9 cellular contexts compared by ENCODE assay signal in the genomic region with DNA sequence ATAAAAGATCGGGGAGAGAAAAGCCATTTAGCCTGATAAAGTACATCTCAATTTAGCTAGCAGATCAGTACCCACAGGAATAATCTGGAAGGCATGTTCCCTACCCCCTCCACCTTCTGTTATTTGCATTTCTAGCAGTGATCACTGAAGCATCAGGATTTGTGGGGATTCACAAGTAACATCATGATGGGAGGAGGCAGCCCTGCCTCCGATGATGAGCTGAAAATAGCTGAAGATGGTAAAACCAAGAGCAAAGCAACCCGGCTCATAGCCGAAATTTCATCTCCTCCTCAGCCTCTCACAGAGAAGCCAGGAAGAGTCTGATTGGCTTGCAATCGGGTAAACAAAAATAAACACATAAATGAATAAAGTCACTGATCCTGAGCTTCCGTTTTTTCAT. TPM values are rescaled to one million over a fixed set of nuclear protein-coding genes. Genes with fewer than 3 reads are reported as not detected.
DNase-seq lines count a peak whose midpoint lies in the region; ATAC-seq, FAIRE-seq and TF ChIP-seq lines count a peak whose summit lies in the region.
"Had no signal": no experiment of that assay in that cellular context is flagged by ENCODE, and none has a peak within 500 bp of the region (broad histone marks: within the 10 kb centered on the region; RNA-seq: fewer than 3 reads in every experiment).

No MANE protein-coding gene starts in this region.

- no peaks in the 10 kb centered on the region for H3K9me2 ChIP-seq in neural cell (ENCODE audit: insufficient read depth, low read length)
- H3K9me2 ChIP-seq in Karpas-422 (replicated peaks; ENCODE audit: insufficient read depth, low read length) = no peaks in the 10 kb centered on the region

- TF ChIP-seq RAD21 in GM12878 (IDR thresholded peaks at IDR 0.05; ENCODE audit: insufficient read depth, low read depth, low read length) (no peak), neural cell (conservative IDR thresholded peaks at IDR 0.05) (no peak)

- intact Hi-C loops in GM12878 (cut with micrococcal nuclease; ENCODE audit: unreplicated experiment) = loop anchor here (1.0 kb wide), 1 partner anchor 101 kb away; no protein-coding TSS in a partner anchor

- peak overlapping the region; percentile 26 for H3K4me2 ChIP-seq in GM12878 (ENCODE audit: control insufficient read depth, insufficient read depth)
- peak overlapping the region; percentile 46 for H3K4me2 ChIP-seq in neural cell (ENCODE audit: low read length)
- no peak overlapping the region for H3K4me2 ChIP-seq in mesenchymal stem cell (ENCODE audit: low read length, poor library complexity, severe bottlenecking)
- no peak overlapping the region for H3K4me2 ChIP-seq in Karpas-422 (ENCODE audit: low read depth, low read length, poor library complexity, severe bottlenecking)

- H3K23ac ChIP-seq in mesenchymal stem cell (ENCODE audit: low read length in 2 of 2) = no peak overlapping the region

- H2BK120ac ChIP-seq in mesenchymal stem cell (ENCODE audit: low read depth, low read length) = no peak overlapping the region

- H3K18ac ChIP-seq in mesenchymal stem cell (ENCODE audit: low read depth in 1 of 2, low read length in 2 of 2) = no peak overlapping the region

- H3K27me3 ChIP-seq in GM12878 (replicated peaks in 1 of 2; ENCODE audit: control insufficient read depth in 2 of 2, insufficient read depth in 2 of 2, low read length in 1 of 2) (no peaks in the 10 kb centered on the region), neural cell (ENCODE audit: insufficient read depth, low read depth, low read length) (no peaks in the 10 kb centered on the region), mesenchymal stem cell (ENCODE audit: control insufficient read depth in 1 of 2, insufficient read depth in 1 of 2, low read length in 2 of 2) (no peaks in the 10 kb centered on the region), Karpas-422 (ENCODE audit: low read length) (peaks cover 6% of the 10 kb centered on the region; the same call in 1 of the 2 replicates)
- H3K27me3 ChIP-seq: pancreas had no signal

- in situ Hi-C loops in G401 (cut with HindIII; ENCODE audit: low sequenced_read_pairs) = no loop called here
- in situ Hi-C loops in GM12878 (cut with MboI) = no loop called here

- H4K20me1 ChIP-seq in GM12878 (ENCODE audit: control insufficient read depth, insufficient read depth) = no peaks in the 10 kb centered on the region
- H4K20me1 ChIP-seq in neural cell (ENCODE audit: insufficient read depth) = no peaks in the 10 kb centered on the region
- no peaks in the 10 kb centered on the region for H4K20me1 ChIP-seq in Karpas-422 (ENCODE audit: insufficient read depth, low read depth, low read length)

- TF ChIP-seq POLR2A in GM12878 (IDR thresholded peaks at IDR 0.05; ENCODE audit: low read depth, low read length) = no peak

- H3K9ac ChIP-seq in GM12878 (ENCODE audit: control insufficient read depth, insufficient read depth, low read length) (no peak overlapping the region), neural cell (ENCODE audit: low read length) (peak overlapping the region; percentile 45), mesenchymal stem cell (ENCODE audit: low read length) (no peak overlapping the region), Karpas-422 (ENCODE audit: low read length) (no peak overlapping the region)

- H3K79me2 ChIP-seq in GM12878 (ENCODE audit: control insufficient read depth, insufficient read depth, low read length) = peaks cover 12% of the 10 kb centered on the region
- peaks cover 47% of the 10 kb centered on the region for H3K79me2 ChIP-seq in neural cell (replicated peaks; ENCODE audit: insufficient read depth, low read length)
- H3K79me2 ChIP-seq in Karpas-422 (ENCODE audit: low read length) = no peaks in the 10 kb centered on the region

- H3K4me3 ChIP-seq in GM12878 (peak overlapping the region; percentile 65; the same call in 1 of the 2 replicates), neural cell (ENCODE audit: low read length) (peak overlapping the region; percentile 79), mesenchymal stem cell (ENCODE audit: insufficient read depth in 1 of 2, low read depth in 1 of 2, low read length in 2 of 2) (no peak overlapping the region), Karpas-422 (ENCODE audit: low read length) (no peak overlapping the region)

- H3F3A ChIP-seq in neural cell (ENCODE audit: insufficient read depth, low read length, poor library complexity, severe bottlenecking) = no peaks in the 10 kb centered on the region

- H3K36me3 ChIP-seq in GM12878 (ENCODE audit: control insufficient read depth in 2 of 2, insufficient read depth in 2 of 2, low read length in 1 of 2) (no peaks in the 10 kb centered on the region), neural cell (ENCODE audit: insufficient read depth, low read length) (peaks cover 1% of the 10 kb centered on the region), mesenchymal stem cell (ENCODE audit: control insufficient read depth in 1 of 2, insufficient read depth in 2 of 2, low read depth in 1 of 2, low read length in 2 of 2) (peaks cover 0 to 2% of the 10 kb centered on the region in 2 experiments), Karpas-422 (ENCODE audit: insufficient read depth, low read length) (no peaks in the 10 kb centered on the region)
- H3K36me3 ChIP-seq: pancreas had no signal

- SMC1A ChIA-PET in GM12878 (lab: Charles Lee; ENCODE audit: uncharacterized antibody, unreplicated experiment) = interaction anchor here (0.9 kb wide), 1 partner anchor 154 kb away, joined by 3 read pairs; no protein-coding TSS in a partner anchor

- H4K91ac ChIP-seq in mesenchymal stem cell (ENCODE audit: low read length) = no peak overlapping the region

- H4K8ac ChIP-seq in mesenchymal stem cell (ENCODE audit: low read length) = no peak overlapping the region

- no peak overlapping the region for H2AK5ac ChIP-seq in mesenchymal stem cell (ENCODE audit: low read length, severe bottlenecking)

- no peak overlapping the region for H2BK15ac ChIP-seq in mesenchymal stem cell (ENCODE audit: low read depth, poor library complexity, severe bottlenecking)

- RAD21 ChIA-PET in GM12878 (lab: Charles Lee; ENCODE audit: unreplicated experiment) = no interaction called here

- H2AFZ ChIP-seq in GM12878 (ENCODE audit: control insufficient read depth, low read depth, low read length) = no peak overlapping the region
- H2AFZ ChIP-seq in neural cell (ENCODE audit: low read depth, low read length) = no peak overlapping the region
- H2AFZ ChIP-seq in mesenchymal stem cell (ENCODE audit: low read depth, low read length) = no peak overlapping the region
- H2AFZ ChIP-seq in Karpas-422 (ENCODE audit: low read length) = no peak overlapping the region

- H3K27ac ChIP-seq in GM12878 (ENCODE audit: control insufficient read depth, insufficient read depth) (no peak overlapping the region), neural cell (ENCODE audit: low read length) (no peak overlapping the region), mesenchymal stem cell (ENCODE audit: low read length, poor library complexity, severe bottlenecking) (no peak overlapping the region), Karpas-422 (ENCODE audit: low read length) (no peak overlapping the region)

- DNase-seq in G401 (ENCODE audit: low spot score) = peak; percentile 86
- DNase-seq in NCI-H1694 treated with DMSO at 0.1 percent for 48 hours (lab: John Stamatoyannopoulos, UW) = peak; percentile 61
- DNase-seq in GM12878 (ENCODE audit: low read depth, low spot score) = no peak
- no peak for DNase-seq in mesenchymal stem cell
- DNase-seq in Karpas-422 = no peak
- no peak for DNase-seq in effector CD8-positive, alpha-beta T cell (lab: John Stamatoyannopoulos, UW)
- DNase-seq: NCI-H2107, pancreas had no signal

- no peak for ATAC-seq in GM12878

- no peak overlapping the region for H2BK5ac ChIP-seq in mesenchymal stem cell (ENCODE audit: low read depth, low read length, poor library complexity, severe bottlenecking)

- TF ChIP-seq CTCF in GM12878 (IDR thresholded peaks at IDR 0.05 in 2 of 3, conservative IDR thresholded peaks at IDR 0.05 in 1 of 3; ENCODE audit: control insufficient read depth in 2 of 3, extremely low read depth in 1 of 3, insufficient read depth in 1 of 3, low read depth in 3 of 3, low read length in 3 of 3) = no peak
- no peak for TF ChIP-seq CTCF in neural cell (IDR thresholded peaks at IDR 0.05; ENCODE audit: poor library complexity, severe bottlenecking)

- peak overlapping the region in 1 of 2 experiments; percentile 3 for H2BK12ac ChIP-seq in mesenchymal stem cell (ENCODE audit: low read length in 2 of 2)

- H3K79me1 ChIP-seq in mesenchymal stem cell (replicated peaks; ENCODE audit: low read length, poor library complexity, severe bottlenecking) = peaks cover 20% of the 10 kb centered on the region

- CTCF ChIA-PET in GM12878 (lab: Yijun Ruan, JAX) = no interaction called here

- POLR2A ChIA-PET in GM12878 (lab: Charles Lee) = no interaction called here

- no TSS peak for BruUV-seq in GM12878 (replicated peaks; lab: Mats Ljungman, UMichigan)

- WGBS in GM12878 (ENCODE audit: insufficient coverage, insufficient replicate concordance, low lambda C conversion rate, missing lambda C conversion rate) = 36% methylated on average over 6 of the region's 6 CpGs
- WGBS in mesenchymal stem cell = 92% methylated on average over 6 of the region's 6 CpGs

- FAIRE-seq in GM12878 (lab: Jason Lieb, UNC) = no peak
- FAIRE-seq: pancreas had no signal

- TF ChIP-seq EP300 in GM12878 (IDR thresholded peaks at IDR 0.05; ENCODE audit: borderline replicate concordance in 1 of 2, control insufficient read depth in 1 of 2, low read depth in 2 of 2, low read length in 2 of 2) (no peak), neural cell (conservative IDR thresholded peaks at IDR 0.05; ENCODE audit: poor library complexity, severe bottlenecking) (no peak)

- H3K14ac ChIP-seq in mesenchymal stem cell (ENCODE audit: low read length in 2 of 2) = no peak overlapping the region

- no peak overlapping the region for H3K4ac ChIP-seq in mesenchymal stem cell (ENCODE audit: low read depth in 1 of 2, low read length in 2 of 2)

- H3K4me1 ChIP-seq in GM12878 (ENCODE audit: control insufficient read depth, insufficient read depth, low read length) (peaks cover 6% of the 10 kb centered on the region), mesenchymal stem cell (ENCODE audit: control insufficient read depth, insufficient read depth, low read depth, low read length) (peaks cover 6% of the 10 kb centered on the region), Karpas-422 (ENCODE audit: low read length) (peaks cover 24% of the 10 kb centered on the region)

- H3K9me3 ChIP-seq in GM12878 (replicated peaks; ENCODE audit: control insufficient read depth, insufficient read depth, low read length) (no peaks in the 10 kb centered on the region; the same call in 1 of the 3 replicates), neural cell (ENCODE audit: low read length) (no peaks in the 10 kb centered on the region), mesenchymal stem cell (ENCODE audit: control insufficient read depth, low read length) (no peaks in the 10 kb centered on the region), Karpas-422 (ENCODE audit: low read length) (no peaks in the 10 kb centered on the region)
- H3K9me3 ChIP-seq: pancreas had no signal

RNA-seq across cellular contexts. Expression of gene CCSAP, which starts 2.4 kb away (rescaled TPM):
- 5.1 and 7.9 TPM in 2 replicates for total RNA-seq in G401 (2014; rRNA removed; shearing (Covaris generic))
- total RNA-seq in GM12878 (2013; cell fraction: nucleolus; rRNA removed) = 4.1 and 4.4 TPM in 2 replicates
- total RNA-seq in GM12878 (2014; rRNA removed) (2.6 and 3.3 TPM in 2 replicates), GM12878 (2014; rRNA removed; fragmentation: Illumina TruSeq; extraction: Trizol) (3.3 and 3.4 TPM in 2 replicates), GM12878 (2021) (2.8 and 3.0 TPM in 2 replicates)
- polyA plus RNA-seq in GM12878 (2011; ENCODE audit: low read depth) = 0.89 TPM
- polyA plus RNA-seq in GM12878 (2011; rRNA removed) (3.2 and 5.5 TPM in 2 replicates), GM12878 (2014; fragmentation: Illumina TruSeq; extraction: Trizol) (2.9 and 3.5 TPM in 2 replicates), GM12878 (2014; fragmentation: Nextera tagmentation; extraction: Ambion mirVana) (1 to 10 TPM in 1 of 2 experiments, under 1 TPM in 1; 0.75 to 1.4 TPM), GM12878 (2014; rRNA removed) (1.2 and 1.8 TPM in 2 replicates), GM12878 (2016; fragmentation: Nextera tagmentation; extraction: Ambion mirVana) (1 to 10 TPM; 2.8 to 2.9 TPM), neural cell (55.6 and 66.7 TPM in 2 replicates)
- 0.95 and 1.9 TPM in 2 replicates for polyA plus RNA-seq in GM12878 (2011; cell fraction: cytosol; rRNA removed)
- 1.7 and 2.6 TPM in 2 replicates for polyA plus RNA-seq in GM12878 (2011; cell fraction: nucleus; rRNA removed)
- polyA plus RNA-seq in GM12878 (2012) = 1.8 and 2.5 TPM in 2 replicates
- polyA minus RNA-seq in GM12878 (2011; rRNA and poly(A)+ RNA removed) = 2.3 and 2.4 TPM in 2 replicates
- 1.5 and 2.1 TPM in 2 replicates for polyA minus RNA-seq in GM12878 (2011; cell fraction: cytosol; rRNA and poly(A)+ RNA removed)
- polyA minus RNA-seq in GM12878 (2011; cell fraction: nucleus; rRNA and poly(A)+ RNA removed) = 0.77 and 1.5 TPM in 2 replicates
- 107 and 108 TPM in 2 replicates for polyA minus RNA-seq in neural cell
- polyA plus RNA-seq in mesenchymal stem cell (2013, experiment 1 of 2) = 4.4 TPM
- polyA plus RNA-seq in mesenchymal stem cell (2013, experiment 2 of 2) = 4.4 TPM
- 0.40 and 1.8 TPM in 2 replicates for total RNA-seq in Karpas-422 (2014; rRNA removed; shearing (Covaris generic); ENCODE audit: low replicate concordance)

Comparison
In these comparisons a context has a peak if more than half of its experiments do, and no peak if none do; other contexts are left out.
1. DNase-seq: peak in G401 (single experiment) and NCI-H1694 treated with DMSO at 0.1 percent for 48 hours (single experiment); none in GM12878 (single experiment), mesenchymal stem cell (single experiment), Karpas-422 (single experiment) and effector CD8-positive, alpha-beta T cell (single experiment).
2. H3K4me2 ChIP-seq: peak in GM12878 (single experiment) and neural cell (single experiment); none in mesenchymal stem cell (single experiment) and Karpas-422 (single experiment).
3. H3K4me3 ChIP-seq: peak in GM12878 (single experiment) and neural cell (single experiment); none in mesenchymal stem cell (0 of 2) and Karpas-422 (single experiment).